1 cellular context compared by ENCODE assay signal in the genomic region with DNA sequence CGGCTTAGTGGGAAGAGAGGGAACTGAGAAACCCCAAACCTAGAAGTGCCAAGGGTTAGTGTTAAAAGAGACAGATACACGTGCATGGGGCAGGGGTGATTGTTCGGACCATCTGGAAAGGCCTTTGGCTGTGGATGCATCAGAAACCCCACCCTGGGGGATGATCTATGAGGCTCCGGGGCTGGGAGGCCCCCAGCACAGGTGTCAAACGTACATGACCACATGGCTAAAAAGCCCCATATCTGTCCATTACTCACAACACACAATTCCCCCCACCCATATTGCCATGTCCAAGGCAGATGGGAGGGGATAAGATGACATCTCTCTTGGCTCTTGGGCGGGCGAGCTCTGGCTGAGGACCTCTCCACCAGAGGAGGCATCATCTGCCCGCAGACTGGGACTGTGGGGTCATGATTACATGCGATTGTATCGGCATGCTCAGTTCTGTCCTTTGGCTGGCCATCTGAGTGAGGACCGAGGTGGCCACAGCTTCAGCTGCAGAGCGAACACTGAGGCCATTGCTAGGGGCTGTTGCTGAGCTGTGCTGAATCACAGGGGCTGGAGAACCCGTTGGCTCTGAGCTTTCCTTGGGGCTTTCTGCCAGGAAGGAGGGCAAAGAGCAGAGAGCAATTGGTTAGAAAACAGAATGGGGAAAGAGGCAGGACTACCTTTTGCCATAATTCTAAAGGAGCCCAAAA.
TF ChIP-seq lines count a peak whose summit lies in the region.

No MANE protein-coding gene starts in this region.

TF ChIP-seq in HepG2, 621 proteins besides CTCF, POLR2A, EP300 and RAD21:
- TF ChIP-seq, protein P1, sequence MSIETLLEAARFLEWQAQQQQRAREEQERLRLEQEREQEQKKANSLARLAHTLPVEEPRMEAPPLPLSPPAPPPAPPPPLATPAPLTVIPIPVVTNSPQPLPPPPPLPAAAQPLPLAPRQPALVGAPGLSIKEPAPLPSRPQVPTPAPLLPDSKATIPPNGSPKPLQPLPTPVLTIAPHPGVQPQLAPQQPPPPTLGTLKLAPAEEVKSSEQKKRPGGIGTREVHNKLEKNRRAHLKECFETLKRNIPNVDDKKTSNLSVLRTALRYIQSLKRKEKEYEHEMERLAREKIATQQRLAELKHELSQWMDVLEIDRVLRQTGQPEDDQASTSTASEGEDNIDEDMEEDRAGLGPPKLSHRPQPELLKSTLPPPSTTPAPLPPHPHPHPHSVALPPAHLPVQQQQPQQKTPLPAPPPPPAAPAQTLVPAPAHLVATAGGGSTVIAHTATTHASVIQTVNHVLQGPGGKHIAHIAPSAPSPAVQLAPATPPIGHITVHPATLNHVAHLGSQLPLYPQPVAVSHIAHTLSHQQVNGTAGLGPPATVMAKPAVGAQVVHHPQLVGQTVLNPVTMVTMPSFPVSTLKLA (IDR thresholded peaks at IDR 0.05), result peak; percentile 63
- no peak for TF ChIP-seq KDM3A (CRISPR knock-in tag; IDR thresholded peaks at IDR 0.05; ENCODE audit: low read depth)
